ENCODE assay signal across 3 cellular contexts in genomic region chr1:2628191-2628932, GRCh38.
TF ChIP-seq lines count a peak whose summit lies in the region.

No MANE protein-coding gene starts in this region.

TF ChIP-seq in SK-N-SH, 30 proteins besides CTCF, POLR2A, EP300 and RAD21:
- TF ChIP-seq RCOR1 (IDR thresholded peaks at IDR 0.05; ENCODE audit: low read length) (no peak), NFIC (IDR thresholded peaks at IDR 0.05; ENCODE audit: borderline replicate concordance) (no peak), USF2 (IDR thresholded peaks at IDR 0.05; ENCODE audit: borderline replicate concordance, low read depth, low read length) (no peak), EZH2phosphoT487 (IDR thresholded peaks at IDR 0.05; ENCODE audit: borderline replicate concordance, low read depth) (no peak), CHD2 (IDR thresholded peaks at IDR 0.05; ENCODE audit: low read length, partially characterized antibody) (no peak), PBX3 (IDR thresholded peaks at IDR 0.05) (no peak)

TF ChIP-seq in SK-N-SH treated with all-trans-retinoic acid at 6 μM for 48 hours, 23 proteins besides CTCF, POLR2A, EP300 and RAD21:
- TF ChIP-seq TSHZ2 (CRISPR knock-in tag; IDR thresholded peaks at IDR 0.05) = no peak
- TF ChIP-seq CREB5 (CRISPR knock-in tag; IDR thresholded peaks at IDR 0.05; ENCODE audit: low read depth) = no peak
- no peak for TF ChIP-seq CSRNP3 (CRISPR knock-in tag; IDR thresholded peaks at IDR 0.05)
- TF ChIP-seq OSR1 (CRISPR knock-in tag; IDR thresholded peaks at IDR 0.05) = no peak
- no peak for TF ChIP-seq PPARA (CRISPR knock-in tag; IDR thresholded peaks at IDR 0.05; ENCODE audit: borderline replicate concordance)
- no peak for TF ChIP-seq ZNF70 (CRISPR knock-in tag; IDR thresholded peaks at IDR 0.05)
- no peak for TF ChIP-seq TCF4 (CRISPR knock-in tag; IDR thresholded peaks at IDR 0.05; ENCODE audit: borderline replicate concordance)
- no peak for TF ChIP-seq TOX (CRISPR knock-in tag; IDR thresholded peaks at IDR 0.05; ENCODE audit: borderline replicate concordance)
- no peak for TF ChIP-seq ZC3H10 (CRISPR knock-in tag; IDR thresholded peaks at IDR 0.05)
- TF ChIP-seq ARNTL (CRISPR knock-in tag; IDR thresholded peaks at IDR 0.05; ENCODE audit: borderline replicate concordance, low read depth) = no peak
- no peak for TF ChIP-seq ZNF8 (CRISPR knock-in tag; IDR thresholded peaks at IDR 0.05)
- TF ChIP-seq BACH2 (CRISPR knock-in tag; IDR thresholded peaks at IDR 0.05; ENCODE audit: borderline replicate concordance) = no peak
- no peak for TF ChIP-seq PATZ1 (CRISPR knock-in tag; IDR thresholded peaks at IDR 0.05; ENCODE audit: borderline replicate concordance)

TF ChIP-seq in neural cell, 6 proteins besides CTCF, POLR2A, EP300 and RAD21:
- no peak for TF ChIP-seq REST (IDR thresholded peaks at IDR 0.05; ENCODE audit: borderline replicate concordance)
- no peak for TF ChIP-seq POLR2AphosphoS5 (IDR thresholded peaks at IDR 0.05)
- no peak for TF ChIP-seq SMC3 (conservative IDR thresholded peaks at IDR 0.05; ENCODE audit: poor library complexity)
- no peak for TF ChIP-seq TAF1 (IDR thresholded peaks at IDR 0.05; ENCODE audit: low read depth)
- no peak for TF ChIP-seq MXI1 (conservative IDR thresholded peaks at IDR 0.05; ENCODE audit: poor library complexity, severe bottlenecking)
- TF ChIP-seq EZH2 (IDR thresholded peaks at IDR 0.05; ENCODE audit: borderline replicate concordance, insufficient read depth, low read length, poor library complexity, severe bottlenecking) = no peak
